8 cellular contexts compared by ENCODE assay signal in the genomic region with DNA sequence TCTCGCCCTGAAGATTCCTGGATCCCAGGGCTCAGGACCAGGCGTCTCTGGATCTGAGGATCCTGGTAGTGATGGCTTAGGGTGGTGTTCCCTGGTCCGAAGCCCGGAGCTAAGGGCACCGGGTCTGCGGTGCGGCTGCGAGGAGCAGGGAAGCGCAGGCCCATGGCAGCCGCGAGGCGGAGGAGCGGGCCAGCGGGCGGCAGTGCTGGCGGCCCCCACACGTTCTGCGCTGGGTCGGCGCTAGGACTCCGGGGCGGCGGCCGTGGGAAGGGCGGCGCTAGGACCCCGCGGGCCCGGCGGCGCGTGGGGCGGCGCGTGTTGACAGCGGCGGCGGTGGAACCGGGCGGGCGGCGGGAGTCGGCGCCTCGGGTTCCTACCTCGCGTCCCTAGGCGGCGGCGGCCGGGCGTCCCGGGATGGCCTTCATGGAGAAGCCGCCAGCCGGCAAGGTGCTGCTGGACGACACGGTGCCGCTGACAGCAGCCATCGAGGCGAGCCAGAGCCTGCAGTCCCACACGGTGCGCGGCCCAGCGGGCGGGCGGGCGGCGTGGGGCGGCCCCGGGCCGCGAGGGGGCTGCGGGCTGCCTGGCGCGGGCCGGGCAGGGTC. TPM values are rescaled to one million over a fixed set of nuclear protein-coding genes. Genes with fewer than 3 reads are reported as not detected.
A peak's percentile ranks its signal among the peaks of the same experiment; 100 is the strongest.
DNase-seq lines count a peak whose midpoint lies in the region; ATAC-seq lines count a peak whose summit lies in the region.

A gene (plus strand): TSS at position 318 of the 605 bp plus-strand sequence. CDS start 97 bp downstream, at position 415.

- ATAC-seq in GM18517 (IDR thresholded peaks at IDR 0.05; ENCODE audit: unreplicated experiment) (peak; percentile 72), HG02981 (IDR thresholded peaks at IDR 0.05; ENCODE audit: unreplicated experiment) (peak; percentile 92), memory B cell (ENCODE audit: low read depth) (peak; percentile 86)
- peak; percentile 89 for ATAC-seq in activated CD8-positive, alpha-beta memory T cell treated with anti-CD3 and anti-CD28 coated beads, Interleukin-2, amount 10 ng/mL, durations not matched to agents 7 days and 5 days
- ATAC-seq in effector memory CD8-positive, alpha-beta T cell (replicated peaks) = peak; percentile 95

- H3K4me1 Mint-ChIP-seq in activated CD8-positive, alpha-beta memory T cell treated with anti-CD3 and anti-CD28 coated beads, Interleukin-2, amount 10 ng/mL, durations not matched to agents 7 days and 5 days = peaks cover 33% of the 10 kb centered on the region
- peaks cover 29 to 32% of the 10 kb centered on the region in 2 donors for H3K4me1 Mint-ChIP-seq in effector memory CD8-positive, alpha-beta T cell (ENCODE audit: low read depth in 2 of 2)
- peaks cover 23% of the 10 kb centered on the region for H3K4me1 Mint-ChIP-seq in memory B cell

- peak within 1 kb of the TSS; percentile 95 for H3K27ac Mint-ChIP-seq in activated CD8-positive, alpha-beta memory T cell treated with anti-CD3 and anti-CD28 coated beads, Interleukin-2, amount 10 ng/mL, durations not matched to agents 7 days and 5 days
- peak within 1 kb of the TSS; percentile 87 to 90 for H3K27ac Mint-ChIP-seq in effector memory CD8-positive, alpha-beta T cell
- H3K27ac Mint-ChIP-seq in memory B cell = peak within 1 kb of the TSS; percentile 96

- H3K4me1 ChIP-seq in ACC112 (ENCODE audit: control insufficient read depth, insufficient read depth, low read length, unreplicated experiment) = peaks cover 32% of the 10 kb centered on the region

- H3K79me2 ChIP-seq in ACC112 (ENCODE audit: control insufficient read depth, insufficient read depth, low read length, unreplicated experiment) = peaks cover 36% of the 10 kb centered on the region

- H3K27me3 Mint-ChIP-seq in activated CD8-positive, alpha-beta memory T cell treated with anti-CD3 and anti-CD28 coated beads, Interleukin-2, amount 10 ng/mL, durations not matched to agents 7 days and 5 days = no peaks in the 10 kb centered on the region
- no peaks in the 10 kb centered on the region for H3K27me3 Mint-ChIP-seq in effector memory CD8-positive, alpha-beta T cell
- no peaks in the 10 kb centered on the region for H3K27me3 Mint-ChIP-seq in memory B cell

- H3K27me3 ChIP-seq in ACC112 (ENCODE audit: insufficient read depth, low read length) = no peaks in the 10 kb centered on the region

- CTCF ChIA-PET in activated CD8-positive, alpha-beta memory T cell treated with anti-CD3 and anti-CD28 coated beads, Interleukin-2, amount 10 ng/mL, durations not matched to agents 7 days and 5 days (lab: Charles Lee) = interaction anchor here (0.6 to 7.6 kb wide), 14 partner anchors 11 to 297 kb away, joined by 3 to 144 read pairs (median 4); a partner anchor contains a TSS

- H3K4me3 Mint-ChIP-seq in activated CD8-positive, alpha-beta memory T cell treated with anti-CD3 and anti-CD28 coated beads, Interleukin-2, amount 10 ng/mL, durations not matched to agents 7 days and 5 days = peak within 1 kb of the TSS; percentile 95
- peak within 1 kb of the TSS; percentile 94 to 98 for H3K4me3 Mint-ChIP-seq in effector memory CD8-positive, alpha-beta T cell
- peak within 1 kb of the TSS; percentile 100 for H3K4me3 Mint-ChIP-seq in memory B cell

- H3K27ac ChIP-seq in ACC112 (ENCODE audit: low read depth, low read length) = peak within 1 kb of the TSS; percentile 98

- H2AFZ ChIP-seq in ACC112 (ENCODE audit: low read length, unreplicated experiment) = peak within 1 kb of the TSS; percentile 100

- H3K9me3 Mint-ChIP-seq in activated CD8-positive, alpha-beta memory T cell treated with anti-CD3 and anti-CD28 coated beads, Interleukin-2, amount 10 ng/mL, durations not matched to agents 7 days and 5 days (ENCODE audit: low read depth) = no peaks in the 10 kb centered on the region
- no peaks in the 10 kb centered on the region for H3K9me3 Mint-ChIP-seq in effector memory CD8-positive, alpha-beta T cell
- no peaks in the 10 kb centered on the region for H3K9me3 Mint-ChIP-seq in memory B cell

- H3K4me3 ChIP-seq in ACC112 (ENCODE audit: low read depth, low read length) = peak within 1 kb of the TSS; percentile 81

- peaks cover 17% of the 10 kb centered on the region for H3K36me3 Mint-ChIP-seq in activated CD8-positive, alpha-beta memory T cell treated with anti-CD3 and anti-CD28 coated beads, Interleukin-2, amount 10 ng/mL, durations not matched to agents 7 days and 5 days
- peaks cover 4% of the 10 kb centered on the region for H3K36me3 Mint-ChIP-seq in effector memory CD8-positive, alpha-beta T cell (ENCODE audit: insufficient read depth)
- peaks cover 5% of the 10 kb centered on the region for H3K36me3 Mint-ChIP-seq in memory B cell

- peak; percentile 81 to 90 for DNase-seq in NOMO-1 (lab: John Stamatoyannopoulos, UW; ENCODE audit: unreplicated experiment in 2 of 2)
- peak; percentile 84 for DNase-seq in activated CD8-positive, alpha-beta memory T cell treated with anti-CD3 and anti-CD28 coated beads, Interleukin-2, amount 10 ng/mL, durations not matched to agents 7 days and 5 days
- peak; percentile 68 to 81 (median 77) for DNase-seq in effector memory CD8-positive, alpha-beta T cell
- peak; percentile 80 to 86 for DNase-seq in memory B cell (ENCODE audit: low spot score in 2 of 2)
- DNase-seq in stimulated activated CD8-positive, alpha-beta memory T cell treated with anti-CD3 and anti-CD28 coated beads, Interleukin-12 subunit alpha, Interleukin-12 subunit beta, amount 100 ng/mL, for 1 hour (ENCODE audit: low read depth) = peak; percentile 59

- H3K36me3 ChIP-seq in ACC112 (ENCODE audit: insufficient read depth, low read length) = no peaks in the 10 kb centered on the region

RNA-seq across cellular contexts. Expression of the gene that starts here (rescaled TPM):
- total RNA-seq in activated CD8-positive, alpha-beta memory T cell treated with anti-CD3 and anti-CD28 coated beads, Interleukin-2, amount 10 ng/mL, durations not matched to agents 7 days and 5 days = 10 to 100 TPM; 61.7 to 64.7 TPM

Comparison
In these comparisons a context has a peak if more than half of its experiments do, and no peak if none do; other contexts are left out.
1. Peak in every context shown above with its lines: DNase-seq, ATAC-seq, H3K4me3 ChIP-seq and H3K27ac ChIP-seq.